In genomic region chr3:30341851-30342250, GRCh38 we compare ENCODE assay signal across 13 cellular contexts.
A peak's percentile ranks its signal among the peaks of the same experiment; 100 is the strongest.
DNase-seq lines count a peak whose midpoint lies in the region; ATAC-seq and TF ChIP-seq lines count a peak whose summit lies in the region.
"Had no signal": no experiment of that assay in that cellular context is flagged by ENCODE, and none has a peak within 500 bp of the region (broad histone marks: within the 10 kb centered on the region; RNA-seq: fewer than 3 reads in every experiment).

No MANE protein-coding gene starts in this region.

- no peaks in the 10 kb centered on the region for H3K9me3 Mint-ChIP-seq in activated T-helper 17 cell treated with anti-CD3 and anti-CD28 coated beads, Interleukin-2, amount 50 U/mL, for 72 hours
- peaks cover 5% of the 10 kb centered on the region for H3K9me3 Mint-ChIP-seq in stimulated activated naive CD8-positive, alpha-beta T cell treated with anti-CD3 and anti-CD28 coated beads, Interleukin-15, Interleukin-2, amounts not matched to agents 100 ng/mL and 50 ng/mL, for 24 hours

- H3K9me3 ChIP-seq in gastroesophageal sphincter, result no peaks in the 10 kb centered on the region

- no peak for TF ChIP-seq POLR2A in gastroesophageal sphincter (IDR thresholded peaks at IDR 0.05)

- peak overlapping the region; percentile 31 for H3K27ac Mint-ChIP-seq in activated T-helper 17 cell treated with anti-CD3 and anti-CD28 coated beads, Interleukin-2, amount 50 U/mL, for 72 hours
- peak overlapping the region; percentile 81 for H3K27ac Mint-ChIP-seq in stimulated activated naive CD8-positive, alpha-beta T cell treated with anti-CD3 and anti-CD28 coated beads, Interleukin-15, Interleukin-2, amounts not matched to agents 100 ng/mL and 50 ng/mL, for 24 hours
- H3K27ac Mint-ChIP-seq: progenitor cell of endocrine pancreas had no signal

- H3K4me1 ChIP-seq in gastroesophageal sphincter, result peaks cover 3 to 17% (median 10%) of the 10 kb centered on the region in 3 donors

- no peak for TF ChIP-seq CTCF in gastroesophageal sphincter (IDR thresholded peaks at IDR 0.05)

- peak overlapping the region; percentile 46 to 76 (median 60) for H3K27ac ChIP-seq in gastroesophageal sphincter
- H3K27ac ChIP-seq: 22Rv1 had no signal

- H3K36me3 ChIP-seq in gastroesophageal sphincter, result no peaks in the 10 kb centered on the region

- TF ChIP-seq EP300 in gastroesophageal sphincter (IDR thresholded peaks at IDR 0.05), result no peak

- ATAC-seq in activated CD4-positive, CD25-positive, alpha-beta regulatory T cell treated with anti-CD3 and anti-CD28 coated beads, Interleukin-2, amount 50 U/mL, for 24 hours, result peak; percentile 47 to 63
- ATAC-seq in activated T-helper 17 cell treated with anti-CD3 and anti-CD28 coated beads, Interleukin-2, amount 50 U/mL, for 72 hours (replicated peaks), result peak; percentile 28
- no peak for ATAC-seq in gastroesophageal sphincter
- ATAC-seq in HG03469 (IDR thresholded peaks at IDR 0.05; ENCODE audit: unreplicated experiment), result no peak

- H3K27me3 Mint-ChIP-seq in activated T-helper 17 cell treated with anti-CD3 and anti-CD28 coated beads, Interleukin-2, amount 50 U/mL, for 72 hours, result no peaks in the 10 kb centered on the region
- H3K27me3 Mint-ChIP-seq in stimulated activated naive CD8-positive, alpha-beta T cell treated with anti-CD3 and anti-CD28 coated beads, Interleukin-15, Interleukin-2, amounts not matched to agents 100 ng/mL and 50 ng/mL, for 24 hours, result no peaks in the 10 kb centered on the region
- H3K27me3 Mint-ChIP-seq: progenitor cell of endocrine pancreas had no signal

- no peaks in the 10 kb centered on the region for H3K36me3 Mint-ChIP-seq in activated T-helper 17 cell treated with anti-CD3 and anti-CD28 coated beads, Interleukin-2, amount 50 U/mL, for 72 hours (ENCODE audit: low read depth)
- H3K36me3 Mint-ChIP-seq in stimulated activated naive CD8-positive, alpha-beta T cell treated with anti-CD3 and anti-CD28 coated beads, Interleukin-15, Interleukin-2, amounts not matched to agents 100 ng/mL and 50 ng/mL, for 24 hours (ENCODE audit: low read depth), result peaks cover 7% of the 10 kb centered on the region

- H3K4me1 Mint-ChIP-seq in activated T-helper 17 cell treated with anti-CD3 and anti-CD28 coated beads, Interleukin-2, amount 50 U/mL, for 72 hours, result peaks cover 18% of the 10 kb centered on the region
- H3K4me1 Mint-ChIP-seq in stimulated activated naive CD8-positive, alpha-beta T cell treated with anti-CD3 and anti-CD28 coated beads, Interleukin-15, Interleukin-2, amounts not matched to agents 100 ng/mL and 50 ng/mL, for 24 hours (ENCODE audit: low read depth), result peaks cover 58% of the 10 kb centered on the region

- no peak for DNase-seq in activated CD4-positive, CD25-positive, alpha-beta regulatory T cell (lab: John Stamatoyannopoulos, UW)
- no peak for DNase-seq in stimulated activated CD8-positive, alpha-beta memory T cell treated with anti-CD3 and anti-CD28 coated beads, Interleukin-4, amount 100 ng/mL, for 48 hours
- no peak for DNase-seq in HK-2 (ENCODE audit: unreplicated experiment)
- DNase-seq: activated naive CD4-positive, alpha-beta T cell; CD4-positive, CD25-positive, alpha-beta regulatory T cell; NCI-H2171 had no signal

- 67% methylated on average over 1 of the region's 1 CpG; no CpG with 5 or more reads in 1 of the 2 donors for WGBS in gastroesophageal sphincter (ENCODE audit: low coverage in 1 of 2), 2 donors

- no peak overlapping the region for H3K4me3 ChIP-seq in gastroesophageal sphincter

- no peak overlapping the region for H3K4me3 Mint-ChIP-seq in activated T-helper 17 cell treated with anti-CD3 and anti-CD28 coated beads, Interleukin-2, amount 50 U/mL, for 72 hours
- H3K4me3 Mint-ChIP-seq in stimulated activated naive CD8-positive, alpha-beta T cell treated with anti-CD3 and anti-CD28 coated beads, Interleukin-15, Interleukin-2, amounts not matched to agents 100 ng/mL and 50 ng/mL, for 24 hours, result no peak overlapping the region
- H3K4me3 Mint-ChIP-seq: CD4-positive, CD25-positive, alpha-beta regulatory T cell had no signal

- no peaks in the 10 kb centered on the region for H3K27me3 ChIP-seq in gastroesophageal sphincter

Comparison
In these comparisons a context has a peak if more than half of its experiments do, and no peak if none do; other contexts are left out.
1. ATAC-seq: peak in activated CD4-positive, CD25-positive, alpha-beta regulatory T cell treated with anti-CD3 and anti-CD28 coated beads, Interleukin-2, amount 50 U/mL, for 24 hours (2 of 2) and activated T-helper 17 cell treated with anti-CD3 and anti-CD28 coated beads, Interleukin-2, amount 50 U/mL, for 72 hours (single experiment); none in gastroesophageal sphincter (single experiment) and HG03469 (single experiment).